In genomic region chr10:91162050-91162494, GRCh38 we compare ENCODE assay signal across 8 cellular contexts. TPM values are rescaled to one million over a fixed set of nuclear protein-coding genes. Genes with fewer than 3 reads are reported as not detected.
DNase-seq lines count a peak whose midpoint lies in the region; ATAC-seq and TF ChIP-seq lines count a peak whose summit lies in the region.

No MANE protein-coding gene starts in this region.

- TF ChIP-seq POLR2A in lower leg skin (IDR thresholded peaks at IDR 0.05), result no peak

- H3K4me2 ChIP-seq in mammary epithelial cell (ENCODE audit: insufficient read depth, low read depth, low read length), result peak overlapping the region; percentile 70

- H4K20me1 ChIP-seq in mammary epithelial cell (ENCODE audit: insufficient read depth, low read length), result no peaks in the 10 kb centered on the region

- WGBS in mammary epithelial cell (ENCODE audit: low coverage, missing lambda C conversion rate), result 55% methylated on average over 2 of the region's 13 CpGs
- 11% methylated on average over 13 of the region's 13 CpGs for WGBS in lower leg skin, 2 donors

- H3K4me3 ChIP-seq in GM08714 (ENCODE audit: low read length) (peak overlapping the region; percentile 72; the same call in 1 of the 2 replicates), mammary epithelial cell (replicated peaks in 1 of 3; ENCODE audit: insufficient read depth in 1 of 3, low read depth in 2 of 3, low read length in 3 of 3) (peak overlapping the region; percentile 45 to 73 (median 73)), lower leg skin (ENCODE audit: low read depth, poor library complexity, severe bottlenecking) (peak overlapping the region; percentile 55)

- in situ Hi-C loops in mammary epithelial cell (cut with MboI; ENCODE audit: low sequenced_read_pairs in 2 of 2), result no loop called here

- intact Hi-C loops in mammary epithelial cell (cut with micrococcal nuclease) (loop anchor here (5.0 kb wide), 1 partner anchor 60 kb away; the partner anchor contains the start of gene PCGF5), lower leg skin (cut with DNase I; ENCODE audit: low total_unique reads) (no loop called here)

- H3K27me3 ChIP-seq in mammary epithelial cell (ENCODE audit: insufficient read depth, low read length), result no peaks in the 10 kb centered on the region

- peak overlapping the region; percentile 59 for H3K9ac ChIP-seq in mammary epithelial cell (ENCODE audit: insufficient read depth, low read length)

- H2AFZ ChIP-seq in mammary epithelial cell (ENCODE audit: low read depth, low read length), result peak overlapping the region; percentile 90

- peaks cover 12% of the 10 kb centered on the region for H3K4me1 ChIP-seq in mammary epithelial cell (ENCODE audit: insufficient read depth, low read length)

- no peaks in the 10 kb centered on the region for H3K9me3 ChIP-seq in mammary epithelial cell (replicated peaks; ENCODE audit: insufficient read depth, low read length)

- TF ChIP-seq CTCF in mammary epithelial cell (conservative IDR thresholded peaks at IDR 0.05 in 1 of 2, IDR thresholded peaks at IDR 0.05 in 1 of 2; ENCODE audit: extremely low read depth in 1 of 2, insufficient read depth in 1 of 2, low read depth in 1 of 2, low read length in 2 of 2), result no peak
- no peak for TF ChIP-seq CTCF in lower leg skin (IDR thresholded peaks at IDR 0.05)

- no peaks in the 10 kb centered on the region for H3K79me2 ChIP-seq in mammary epithelial cell (ENCODE audit: insufficient read depth, low read length)

- ATAC-seq in HG03520 (IDR thresholded peaks at IDR 0.05; ENCODE audit: unreplicated experiment), result no peak
- no peak for ATAC-seq in HG03565 (IDR thresholded peaks at IDR 0.05; ENCODE audit: unreplicated experiment)

- H3K36me3 ChIP-seq in mammary epithelial cell (ENCODE audit: insufficient read depth, low read length), result no peaks in the 10 kb centered on the region

- dilution Hi-C loops in mammary epithelial cell (cut with HindIII; ENCODE audit: low sequenced_read_pairs), result no loop called here

- DNase-seq in NCI-H69 (lab: John Stamatoyannopoulos, UW), result peak; percentile 11
- DNase-seq in mammary epithelial cell, result no peak
- peak in 1 of 2 donors; percentile 22 for DNase-seq in lower leg skin (ENCODE audit: low spot score in 2 of 2)
- DNase-seq in substantia nigra (lab: John Stamatoyannopoulos, UW), result peak in 4 of 49 donors; percentile 11 to 59 (median 40)
- DNase-seq in mesenteric fat pad (ENCODE audit: low spot score), result no peak

- CTCF ChIA-PET in mammary epithelial cell (lab: Charles Lee; ENCODE audit: low non-redundant PET), result interaction anchor here (0.6 kb wide), 1 partner anchor 522 kb away, joined by 4 read pairs; no protein-coding TSS in a partner anchor

- H3K27ac ChIP-seq in mammary epithelial cell (ENCODE audit: insufficient read depth, low read depth, low read length) (peak overlapping the region; percentile 51), substantia nigra (ENCODE audit: low read depth, low read length, poor library complexity, severe bottlenecking) (peak overlapping the region; percentile 97)

- BruUV-seq in mammary epithelial cell (replicated peaks; lab: Mats Ljungman, UMichigan), result no TSS peak

RNA-seq across cellular contexts. Expression of gene PCGF5, which starts 58.4 kb away (rescaled TPM):
- total RNA-seq in mammary epithelial cell, result 10 to 100 TPM; 17.6 to 22.5 TPM
- 13.4 TPM for polyA plus RNA-seq in mammary epithelial cell
- polyA minus RNA-seq in mammary epithelial cell, result 35.9 TPM
- total RNA-seq in lower leg skin, result 10 to 100 TPM; 16.4 to 43.4 (median 28.3) TPM
- total RNA-seq in mesenteric fat pad, result 38.6 TPM
